ENCODE assay signal across 13 cellular contexts in genomic region chr20:37922016-37922415, GRCh38. TPM values are rescaled to one million over a fixed set of nuclear protein-coding genes. Genes with fewer than 3 reads are reported as not detected.
DNase-seq lines count a peak whose midpoint lies in the region; ATAC-seq, FAIRE-seq and TF ChIP-seq lines count a peak whose summit lies in the region.
"Had no signal": no experiment of that assay in that cellular context is flagged by ENCODE, and none has a peak within 500 bp of the region (broad histone marks: within the 10 kb centered on the region; RNA-seq: fewer than 3 reads in every experiment).

No MANE protein-coding gene starts in this region.

- H3K27me3 ChIP-seq in GM12878 (replicated peaks in 1 of 2; ENCODE audit: control insufficient read depth in 2 of 2, insufficient read depth in 2 of 2, low read length in 1 of 2) (no peaks in the 10 kb centered on the region), trophoblast cell (ENCODE audit: insufficient read depth, low read length) (no peaks in the 10 kb centered on the region)

- no peak overlapping the region for H2AK5ac ChIP-seq in trophoblast cell (ENCODE audit: low read length)

- SMC1A ChIA-PET in GM12878 (lab: Charles Lee; ENCODE audit: uncharacterized antibody, unreplicated experiment) = interaction anchor here (2.9 kb wide), 1 partner anchor 70 kb away, joined by 12 read pairs; no protein-coding TSS in a partner anchor

- TF ChIP-seq POLR2A in GM12878 (IDR thresholded peaks at IDR 0.05; ENCODE audit: low read depth, low read length) = no peak

- no peaks in the 10 kb centered on the region for H3K79me2 ChIP-seq in GM12878 (ENCODE audit: control insufficient read depth, insufficient read depth, low read length)
- H3K79me2 ChIP-seq in trophoblast cell (ENCODE audit: control insufficient read depth, insufficient read depth, low read length, poor library complexity) = no peaks in the 10 kb centered on the region

- H4K8ac ChIP-seq in trophoblast cell (ENCODE audit: low read depth, low read length) = no peak overlapping the region

- no peaks in the 10 kb centered on the region for H3K9me3 Mint-ChIP-seq in chondrocyte (ENCODE audit: low read depth)

- no peak overlapping the region for H2BK5ac ChIP-seq in trophoblast cell (ENCODE audit: low read depth, low read length, poor library complexity)

- H3K36me3 ChIP-seq in GM12878 (ENCODE audit: control insufficient read depth in 2 of 2, insufficient read depth in 2 of 2, low read length in 1 of 2) = no peaks in the 10 kb centered on the region
- H3K36me3 ChIP-seq in trophoblast cell (ENCODE audit: control insufficient read depth in 1 of 2, insufficient read depth in 2 of 2, low read length in 2 of 2) = no peaks in the 10 kb centered on the region

- peaks cover 15% of the 10 kb centered on the region for H3K4me1 Mint-ChIP-seq in chondrocyte (ENCODE audit: low read depth)

- H3K4me2 ChIP-seq in GM12878 (ENCODE audit: control insufficient read depth, insufficient read depth) = peak overlapping the region; percentile 92
- H3K4me2 ChIP-seq in trophoblast cell (ENCODE audit: low read length) = no peak overlapping the region

- no peak overlapping the region for H4K12ac ChIP-seq in trophoblast cell (ENCODE audit: low read depth, low read length)

- no peak overlapping the region for H3K4ac ChIP-seq in trophoblast cell (ENCODE audit: low read depth, low read length)

- peaks cover 2% of the 10 kb centered on the region for H3K27me3 Mint-ChIP-seq in chondrocyte (ENCODE audit: low read depth)

- H2BK12ac ChIP-seq in trophoblast cell (ENCODE audit: low read length) = no peak overlapping the region

- no peak overlapping the region for H2AFZ ChIP-seq in GM12878 (ENCODE audit: control insufficient read depth, low read depth, low read length)
- H2AFZ ChIP-seq in trophoblast cell (ENCODE audit: insufficient read depth, low read length, poor library complexity) = no peak overlapping the region

- no peaks in the 10 kb centered on the region for H4K20me1 ChIP-seq in GM12878 (ENCODE audit: control insufficient read depth, insufficient read depth)

- H3K4me3 ChIP-seq in GM12878 (peak overlapping the region; percentile 25; the same call in 1 of the 2 replicates), trophoblast cell (ENCODE audit: low read depth, low read length) (no peak overlapping the region)
- H3K4me3 ChIP-seq: K562, lung had no signal

- ATAC-seq in GM18870 (IDR thresholded peaks at IDR 0.05; ENCODE audit: unreplicated experiment) (peak; percentile 65), GM21390 (IDR thresholded peaks at IDR 0.05; ENCODE audit: unreplicated experiment) (peak; percentile 66), HG03064 (IDR thresholded peaks at IDR 0.05; ENCODE audit: low read depth, unreplicated experiment) (peak; percentile 51), GM12878 (peak; percentile 89)
- ATAC-seq: foreskin keratinocyte, K562 had no signal

- H3K27ac ChIP-seq in GM12878 (ENCODE audit: control insufficient read depth, insufficient read depth) = peak overlapping the region; percentile 94
- H3K27ac ChIP-seq in trophoblast cell (ENCODE audit: low read depth, low read length) = no peak overlapping the region
- H3K27ac ChIP-seq: foreskin keratinocyte had no signal

- H3K36me3 Mint-ChIP-seq in chondrocyte (ENCODE audit: low read depth) = no peaks in the 10 kb centered on the region

- H3K18ac ChIP-seq in trophoblast cell (ENCODE audit: low read length) = no peak overlapping the region

- BruUV-seq in GM12878 (replicated peaks; lab: Mats Ljungman, UMichigan) = no TSS peak

- peak; percentile 29 to 62; a peak in 3 of 4 replicates for TF ChIP-seq EP300 in GM12878 (IDR thresholded peaks at IDR 0.05; ENCODE audit: borderline replicate concordance in 1 of 2, control insufficient read depth in 1 of 2, low read depth in 2 of 2, low read length in 2 of 2)

- TF ChIP-seq RAD21 in GM12878 (IDR thresholded peaks at IDR 0.05; ENCODE audit: insufficient read depth, low read depth, low read length) = no peak

- H3K9ac ChIP-seq in GM12878 (ENCODE audit: control insufficient read depth, insufficient read depth, low read length) = peak overlapping the region; percentile 41; the same call in 1 of the 2 replicates
- no peak overlapping the region for H3K9ac ChIP-seq in trophoblast cell (ENCODE audit: low read length)

- no peak overlapping the region for H3K4me3 Mint-ChIP-seq in chondrocyte (ENCODE audit: unreplicated experiment)

- H3K4me1 ChIP-seq in GM12878 (ENCODE audit: control insufficient read depth, insufficient read depth, low read length) (peaks cover 25% of the 10 kb centered on the region), trophoblast cell (ENCODE audit: control insufficient read depth in 1 of 2, insufficient read depth in 2 of 2, low read length in 2 of 2) (peaks cover 0 to 3% of the 10 kb centered on the region in 2 experiments)
- H3K4me1 ChIP-seq: foreskin keratinocyte had no signal

- POLR2A ChIA-PET in GM12878 (lab: Charles Lee) = no interaction called here

- intact Hi-C loops in GM12878 (cut with micrococcal nuclease; ENCODE audit: unreplicated experiment) = loop anchor here (2.0 kb wide), 1 partner anchor 19 kb away; the partner anchor contains the start of gene VSTM2L

- no peak for TF ChIP-seq CTCF in GM12878 (IDR thresholded peaks at IDR 0.05 in 2 of 3, conservative IDR thresholded peaks at IDR 0.05 in 1 of 3; ENCODE audit: control insufficient read depth in 2 of 3, extremely low read depth in 1 of 3, insufficient read depth in 1 of 3, low read depth in 3 of 3, low read length in 3 of 3)
- no peak for TF ChIP-seq CTCF in chondrocyte (IDR thresholded peaks at IDR 0.05)

- no peak overlapping the region for H4K91ac ChIP-seq in trophoblast cell (ENCODE audit: low read depth, low read length)

- no peaks in the 10 kb centered on the region for H3K79me1 ChIP-seq in trophoblast cell (ENCODE audit: low read length)

- in situ Hi-C loops in GM12878 (cut with MboI) = no loop called here

- H2BK120ac ChIP-seq in trophoblast cell (ENCODE audit: insufficient read depth, low read length, poor library complexity) = no peak overlapping the region

- H3K9me3 ChIP-seq in GM12878 (replicated peaks; ENCODE audit: control insufficient read depth, insufficient read depth, low read length) (no peaks in the 10 kb centered on the region), trophoblast cell (ENCODE audit: insufficient read depth, low read depth, low read length) (no peaks in the 10 kb centered on the region)

- peak; percentile 85 for DNase-seq in GM12878 (ENCODE audit: low read depth, low spot score)
- no peak for DNase-seq in chondrocyte (ENCODE audit: low spot score)
- no peak for DNase-seq in T-helper 9 cell
- no peak for DNase-seq in superior temporal gyrus (ENCODE audit: extremely low spot score)
- no peak for DNase-seq in trophoblast cell
- DNase-seq: DMS53, foreskin keratinocyte, NCI-H446 had no signal

- H3K23ac ChIP-seq in trophoblast cell (ENCODE audit: low read length) = no peak overlapping the region

- WGBS in GM12878 (ENCODE audit: insufficient coverage, insufficient replicate concordance, low lambda C conversion rate, missing lambda C conversion rate) = 0% methylated on average over 3 of the region's 3 CpGs
- WGBS in trophoblast cell (ENCODE audit: extremely low coverage, insufficient coverage, insufficient read length) = no CpG with 5 or more reads among the region's 3 CpGs

- RAD21 ChIA-PET in GM12878 (lab: Charles Lee; ENCODE audit: unreplicated experiment) = no interaction called here

- no peak overlapping the region for H3K27ac Mint-ChIP-seq in chondrocyte (ENCODE audit: unreplicated experiment)

- CTCF ChIA-PET in GM12878 (lab: Yijun Ruan, JAX) = no interaction called here

- peak; percentile 83 for FAIRE-seq in GM12878 (lab: Jason Lieb, UNC)
- FAIRE-seq: K562 had no signal

- H3K14ac ChIP-seq in trophoblast cell (ENCODE audit: low read length) = no peak overlapping the region

TF ChIP-seq in GM12878, 131 proteins besides CTCF, POLR2A, EP300 and RAD21 (continues in another document):
- TF ChIP-seq PAX5 (IDR thresholded peaks at IDR 0.05; ENCODE audit: borderline replicate concordance, low read depth, low read length) (0 out of 2 replicates have a peak, but pooled peaks have one; percentile 17), PKNOX1 (IDR thresholded peaks at IDR 0.05) (0 out of 2 replicates have a peak, but pooled peaks have one; percentile 5)

RNA-seq across cellular contexts. Expression of gene VSTM2L, which starts 19.1 kb away (rescaled TPM):
- not detected in 2 replicates for total RNA-seq in GM12878 (2013; cell fraction: nucleolus; rRNA removed)
- 0.65 and 1.3 TPM in 2 replicates for total RNA-seq in GM12878 (2014; rRNA removed)
- 0.22 and 0.23 TPM in 2 replicates for total RNA-seq in GM12878 (2014; rRNA removed; fragmentation: Illumina TruSeq; extraction: Trizol)
- total RNA-seq in GM12878 (2021) = 1.3 and 1.5 TPM in 2 replicates
- polyA plus RNA-seq in GM12878 (2011; ENCODE audit: low read depth) = not detected
- polyA plus RNA-seq in GM12878 (2011; rRNA removed) = not detected in 2 replicates
- not detected in 2 replicates for polyA plus RNA-seq in GM12878 (2011; cell fraction: cytosol; rRNA removed)
- not detected in 2 replicates for polyA plus RNA-seq in GM12878 (2011; cell fraction: nucleus; rRNA removed)
- 0.08 and 0.15 TPM in 2 replicates for polyA plus RNA-seq in GM12878 (2012)
- 0.35 TPM in 1 of 2 replicates, not detected in the other for polyA plus RNA-seq in GM12878 (2014; fragmentation: Illumina TruSeq; extraction: Trizol)
- under 1 TPM in 1 of 2 experiments, not detected in 1; 0.05 TPM for polyA plus RNA-seq in GM12878 (2014; fragmentation: Nextera tagmentation; extraction: Ambion mirVana)
- 0.67 and 0.90 TPM in 2 replicates for polyA plus RNA-seq in GM12878 (2014; rRNA removed)
- polyA plus RNA-seq in GM12878 (2016; fragmentation: Nextera tagmentation; extraction: Ambion mirVana) = under 1 TPM; 0.36 to 1.00 TPM
- not detected in 2 replicates for polyA minus RNA-seq in GM12878 (2011; rRNA and poly(A)+ RNA removed)
- polyA minus RNA-seq in GM12878 (2011; cell fraction: cytosol; rRNA and poly(A)+ RNA removed) = not detected in 2 replicates
- not detected in 2 replicates for polyA minus RNA-seq in GM12878 (2011; cell fraction: nucleus; rRNA and poly(A)+ RNA removed)
- total RNA-seq in chondrocyte = 6.8 to 24.5 TPM (median 7.3 TPM) in 3 replicates
- 6.7 and 7.5 TPM in 2 replicates for polyA plus RNA-seq in trophoblast cell (2013)
- total RNA-seq: K562 had no signal
- polyA plus RNA-seq: K562 had no signal
